24 cellular contexts compared by ENCODE assay signal in genomic region chr10:98172495-98172894, GRCh38. TPM values are rescaled to one million over a fixed set of nuclear protein-coding genes. Genes with fewer than 3 reads are reported as not detected.
DNase-seq lines count a peak whose midpoint lies in the region; ATAC-seq, FAIRE-seq and TF ChIP-seq lines count a peak whose summit lies in the region.
"Had no signal": no experiment of that assay in that cellular context is flagged by ENCODE, and none has a peak within 500 bp of the region (broad histone marks: within the 10 kb centered on the region; RNA-seq: fewer than 3 reads in every experiment).

No MANE protein-coding gene starts in this region.

- DNase-seq in GM23248: peak; percentile 19
- peak; percentile 84 for DNase-seq in NCI-H82 (lab: John Stamatoyannopoulos, UW)
- DNase-seq in H1 (ENCODE audit: low read depth in 1 of 2, low spot score in 2 of 2): no peak
- no peak for DNase-seq in neural progenitor cell (ENCODE audit: low spot score)
- no peak for DNase-seq in activated CD4-positive, alpha-beta T cell treated with anti-CD3 and anti-CD28 coated beads for 48 hours
- no peak for DNase-seq in adrenal gland
- no peak for DNase-seq in RKO (ENCODE audit: low spot score)
- DNase-seq: activated CD8-positive, alpha-beta memory T cell treated with anti-CD3 and anti-CD28 coated beads for 24 hours; activated gamma-delta T cell; activated T-cell treated with anti-CD3 and anti-CD28 coated beads, Interleukin-2, amount 50 U/mL, for 1 hour; CD4-positive, CD25-positive, alpha-beta regulatory T cell; central memory CD4-positive, alpha-beta T cell; EL; kidney glomerular epithelial cell; natural killer cell; NCI-H510A; ovary; right lobe of liver; stimulated activated CD4-positive, alpha-beta T cell treated with anti-CD3 and anti-CD28 coated beads, Interleukin-15, amount 100 ng/mL, for 24 hours; T-helper 1 cell had no signal

- peak overlapping the region; percentile 23; the same call in 1 of the 2 replicates for H2BK20ac ChIP-seq in H1 (ENCODE audit: low read length)

- H3K27me3 ChIP-seq in GM23248 (replicated peaks; ENCODE audit: insufficient read depth) (no peaks in the 10 kb centered on the region), H1 (replicated peaks in 1 of 4; ENCODE audit: control insufficient read depth in 3 of 4, extremely low read depth in 1 of 4, insufficient read depth in 3 of 4, low read length in 3 of 4) (no peaks in the 10 kb centered on the region), neural progenitor cell (no peaks in the 10 kb centered on the region), adrenal gland (no peaks in the 10 kb centered on the region)
- H3K27me3 ChIP-seq: dorsolateral prefrontal cortex, ovary, right lobe of liver, SJSA1 had no signal

- H3F3A ChIP-seq in GM23248 (ENCODE audit: insufficient read depth): peaks cover 30% of the 10 kb centered on the region
- no peaks in the 10 kb centered on the region for H3F3A ChIP-seq in neural progenitor cell (ENCODE audit: low read depth)

- in situ Hi-C loops in GM23248 (cut with MboI): no loop called here

- H3K56ac ChIP-seq in H1 (replicated peaks; ENCODE audit: insufficient read length, low read depth, low read length): no peak overlapping the region

- H3K4ac ChIP-seq in H1 (replicated peaks; ENCODE audit: insufficient read length, low read depth, low read length): no peak overlapping the region

- no peak for TF ChIP-seq RAD21 in H1 (IDR thresholded peaks at IDR 0.05 in 1 of 2, conservative IDR thresholded peaks at IDR 0.05 in 1 of 2; ENCODE audit: low read depth in 2 of 2, low read length in 2 of 2)

- no peak overlapping the region for H3K27ac Mint-ChIP-seq in neural progenitor cell
- no peak overlapping the region for H3K27ac Mint-ChIP-seq in stimulated activated memory B cell treated with anti-CD40 and anti-IgM and Interleukin-4, amounts not matched to agents 10 μg/mL and 1 μg/mL and 100 μg/mL, for 72 hours

- no peaks in the 10 kb centered on the region for H3K9me2 ChIP-seq in GM23248 (ENCODE audit: insufficient read depth)

- H3K4me1 Mint-ChIP-seq in neural progenitor cell: peaks cover 16% of the 10 kb centered on the region
- peaks cover 35% of the 10 kb centered on the region for H3K4me1 Mint-ChIP-seq in stimulated activated memory B cell treated with anti-CD40 and anti-IgM and Interleukin-4, amounts not matched to agents 10 μg/mL and 1 μg/mL and 100 μg/mL, for 72 hours

- H3K36me3 Mint-ChIP-seq in neural progenitor cell: peaks cover 32% of the 10 kb centered on the region
- peaks cover 55% of the 10 kb centered on the region for H3K36me3 Mint-ChIP-seq in stimulated activated memory B cell treated with anti-CD40 and anti-IgM and Interleukin-4, amounts not matched to agents 10 μg/mL and 1 μg/mL and 100 μg/mL, for 72 hours
- H3K36me3 Mint-ChIP-seq: natural killer cell had no signal

- H4K91ac ChIP-seq in H1 (replicated peaks; ENCODE audit: insufficient read length, low read length): no peak overlapping the region

- H3K23me2 ChIP-seq in H1 (ENCODE audit: low read depth, low read length): no peaks in the 10 kb centered on the region

- no peak overlapping the region for H2BK5ac ChIP-seq in H1 (ENCODE audit: low read depth, low read length)

- CTCF ChIA-PET in H1 (lab: Charles Lee; ENCODE audit: partially characterized antibody): interaction anchor here (0.6 to 7.8 kb wide), 12 partner anchors 10 to 156 kb away, joined by 3 to 68 read pairs (median 4); no protein-coding TSS in a partner anchor

- H2AFZ ChIP-seq in GM23248 (no peak overlapping the region), H1 (ENCODE audit: low read length) (no peak overlapping the region), neural progenitor cell (replicated peaks) (no peak overlapping the region)

- TF ChIP-seq CTCF in H1 (IDR thresholded peaks at IDR 0.05; ENCODE audit: control extremely low read depth in 1 of 3, insufficient read depth in 1 of 3, low read depth in 1 of 3, low read length in 3 of 3) (no peak), neural progenitor cell (IDR thresholded peaks at IDR 0.05) (no peak), adrenal gland (IDR thresholded peaks at IDR 0.05) (no peak)

- H3K4me1 ChIP-seq in GM23248 (ENCODE audit: insufficient read depth): peaks cover 13% of the 10 kb centered on the region
- peaks cover 6 to 14% (median 12%) of the 10 kb centered on the region in 4 experiments for H3K4me1 ChIP-seq in H1 (replicated peaks in 1 of 4; ENCODE audit: control insufficient read depth in 3 of 4, insufficient read depth in 4 of 4, low read length in 3 of 4)
- H3K4me1 ChIP-seq in neural progenitor cell: peaks cover 17% of the 10 kb centered on the region
- H3K4me1 ChIP-seq in adrenal gland (replicated peaks in 1 of 2): no peaks in the 10 kb centered on the region
- H3K4me1 ChIP-seq: SJSA1 had no signal

- peaks cover 2% of the 10 kb centered on the region for H3K27me3 Mint-ChIP-seq in neural progenitor cell (ENCODE audit: insufficient read depth, low read depth)
- H3K27me3 Mint-ChIP-seq in stimulated activated memory B cell treated with anti-CD40 and anti-IgM and Interleukin-4, amounts not matched to agents 10 μg/mL and 1 μg/mL and 100 μg/mL, for 72 hours: no peaks in the 10 kb centered on the region
- H3K27me3 Mint-ChIP-seq: CD4-positive, CD25-positive, alpha-beta regulatory T cell had no signal

- POLR2A ChIA-PET in H1 (lab: Charles Lee; ENCODE audit: partially characterized antibody): interaction anchor here (1.6 kb wide), 1 partner anchor 24 kb away, joined by 3 read pairs; no protein-coding TSS in a partner anchor

- no peak overlapping the region for H3K4me3 Mint-ChIP-seq in neural progenitor cell
- H3K4me3 Mint-ChIP-seq in stimulated activated memory B cell treated with anti-CD40 and anti-IgM and Interleukin-4, amounts not matched to agents 10 μg/mL and 1 μg/mL and 100 μg/mL, for 72 hours: no peak overlapping the region
- H3K4me3 Mint-ChIP-seq: CD4-positive, CD25-positive, alpha-beta regulatory T cell; natural killer cell had no signal

- H2BK120ac ChIP-seq in H1 (replicated peaks; ENCODE audit: low read depth, low read length): no peak overlapping the region

- no peak overlapping the region for H4K8ac ChIP-seq in H1 (ENCODE audit: extremely low read depth, insufficient read depth, low read length)

- peak overlapping the region; percentile 47 for H3K4me2 ChIP-seq in GM23248 (ENCODE audit: unreplicated experiment)
- no peak overlapping the region; a peak in 1 of 4 replicates for H3K4me2 ChIP-seq in H1 (ENCODE audit: insufficient read depth in 1 of 2, low read depth in 2 of 2, low read length in 2 of 2)
- peak overlapping the region; percentile 53 for H3K4me2 ChIP-seq in neural progenitor cell

- H3K23ac ChIP-seq in H1 (ENCODE audit: insufficient read length): no peak overlapping the region

- no peaks in the 10 kb centered on the region for H3K9me3 ChIP-seq in GM23248 (ENCODE audit: low read depth)
- no peaks in the 10 kb centered on the region for H3K9me3 ChIP-seq in H1 (ENCODE audit: insufficient read depth in 2 of 2, low read depth in 1 of 2, low read length in 1 of 2)
- H3K9me3 ChIP-seq in neural progenitor cell (ENCODE audit: low read depth): no peaks in the 10 kb centered on the region
- H3K9me3 ChIP-seq in adrenal gland (replicated peaks in 1 of 3): no peaks in the 10 kb centered on the region
- H3K9me3 ChIP-seq: ovary, right lobe of liver, SJSA1 had no signal

- no peaks in the 10 kb centered on the region; the same call in 1 of the 2 replicates for H3K79me1 ChIP-seq in H1 (ENCODE audit: low read depth, low read length)

- H3K27ac ChIP-seq in GM23248 (peak overlapping the region; percentile 5; the same call in 1 of the 2 replicates), H1 (ENCODE audit: low read depth, low read length) (no peak overlapping the region), neural progenitor cell (no peak overlapping the region), adrenal gland (no peak overlapping the region)
- H3K27ac ChIP-seq: dorsolateral prefrontal cortex, ovary, right lobe of liver, SJSA1 had no signal

- no peak overlapping the region for H4K5ac ChIP-seq in H1 (ENCODE audit: insufficient read length, low read depth, low read length)

- TF ChIP-seq EP300 in H1 (IDR thresholded peaks at IDR 0.05; ENCODE audit: borderline replicate concordance in 1 of 2, low read depth in 2 of 2, low read length in 2 of 2): no peak

- H2BK15ac ChIP-seq in H1 (ENCODE audit: low read length): no peak overlapping the region

- FAIRE-seq in H1 (lab: Jason Lieb, UNC): no peak
- FAIRE-seq: TTC549 had no signal

- WGBS in GM23248 (ENCODE audit: low coverage in 1 of 2, low lambda C conversion rate in 2 of 2, missing lambda C conversion rate in 2 of 2), 2 experiments: 74 to 77% methylated on average over 5 of the region's 5 CpGs
- WGBS in H1 (ENCODE audit: extremely low coverage in 1 of 2, insufficient coverage in 1 of 2, insufficient read length in 1 of 2, insufficient replicate concordance in 2 of 2, low coverage in 1 of 2, low lambda C conversion rate in 2 of 2, missing lambda C conversion rate in 1 of 2), 2 experiments: 94% methylated on average over 5 of the region's 5 CpGs; no CpG with 5 or more reads in 1 of the 2 experiments
- WGBS in adrenal gland, 4 donors: 79 to 90% (median 83%) methylated on average over 5 of the region's 5 CpGs

- H4K20me1 ChIP-seq in GM23248 (ENCODE audit: insufficient read depth) (0 out of 2 replicates have a peak, but pooled peaks cover 4% of the 10 kb centered on the region), H1 (replicated peaks in 1 of 2; ENCODE audit: control insufficient read depth in 1 of 2, insufficient read depth in 2 of 2, low read length in 2 of 2) (peaks cover 0 to 2% of the 10 kb centered on the region in 2 experiments), neural progenitor cell (ENCODE audit: low read depth) (peaks cover 34% of the 10 kb centered on the region)

- TF ChIP-seq POLR2A in H1 (IDR thresholded peaks at IDR 0.05; ENCODE audit: control extremely low read depth in 1 of 2, low read depth in 2 of 2, low read length in 2 of 2): no peak
- no peak for TF ChIP-seq POLR2A in adrenal gland (IDR thresholded peaks at IDR 0.05)

- no peak for ATAC-seq in stimulated activated memory B cell treated with anti-CD40 and anti-IgM and Interleukin-4, amounts not matched to agents 10 μg/mL and 1 μg/mL and 100 μg/mL, for 72 hours
- ATAC-seq: right lobe of liver had no signal

- no peak overlapping the region for H2BK12ac ChIP-seq in H1 (ENCODE audit: low read depth, low read length)

- peaks cover 10% of the 10 kb centered on the region for H3K9me3 Mint-ChIP-seq in neural progenitor cell
- H3K9me3 Mint-ChIP-seq in stimulated activated memory B cell treated with anti-CD40 and anti-IgM and Interleukin-4, amounts not matched to agents 10 μg/mL and 1 μg/mL and 100 μg/mL, for 72 hours: no peaks in the 10 kb centered on the region
- H3K9me3 Mint-ChIP-seq: natural killer cell had no signal

- H3K36me3 ChIP-seq in GM23248 (ENCODE audit: low read depth) (peaks cover 3% of the 10 kb centered on the region; the same call in 1 of the 2 replicates), H1 (ENCODE audit: control insufficient read depth in 2 of 4, insufficient read depth in 4 of 4, low read length in 3 of 4) (no peaks in the 10 kb centered on the region), neural progenitor cell (peaks cover 8% of the 10 kb centered on the region), adrenal gland (replicated peaks in 1 of 2) (no peaks in the 10 kb centered on the region)
- H3K36me3 ChIP-seq: ovary had no signal

- H3K4me3 ChIP-seq in GM23248 (peak overlapping the region; percentile 23; the same call in 1 of the 2 replicates), H1 (ENCODE audit: extremely low read depth in 1 of 4, insufficient read depth in 2 of 4, low read depth in 3 of 4, low read length in 4 of 4) (no peak overlapping the region), neural progenitor cell (no peak overlapping the region), adrenal gland (no peak overlapping the region)
- H3K4me3 ChIP-seq: dorsolateral prefrontal cortex, ovary, right lobe of liver, SJSA1 had no signal

- no peak overlapping the region for H2AK5ac ChIP-seq in H1 (ENCODE audit: low read depth, low read length)

- H3K18ac ChIP-seq in H1 (ENCODE audit: extremely low read depth, low read length): no peak overlapping the region

- intact Hi-C loops in adrenal gland (cut with DNase I): loop anchor here (5.0 to 10.0 kb wide), 2 partner anchors 140 to 142 kb away; no protein-coding TSS in a partner anchor

- no peak overlapping the region for H3K14ac ChIP-seq in H1 (ENCODE audit: insufficient read length)

- peaks cover 74% of the 10 kb centered on the region for H3K79me2 ChIP-seq in GM23248 (ENCODE audit: insufficient read depth)
- H3K79me2 ChIP-seq in H1 (ENCODE audit: control insufficient read depth in 1 of 2, insufficient read depth in 2 of 2, low read length in 2 of 2): peaks cover 0 to 2% of the 10 kb centered on the region in 2 experiments; a peak in 2 of 4 replicates
- H3K79me2 ChIP-seq in neural progenitor cell (ENCODE audit: low read depth): peaks cover 18% of the 10 kb centered on the region

- H3K9ac ChIP-seq in GM23248 (no peak overlapping the region), H1 (replicated peaks in 1 of 4; ENCODE audit: extremely low read depth in 1 of 4, low read depth in 3 of 4, low read length in 3 of 4) (no peak overlapping the region; a peak in 1 of 7 replicates), neural progenitor cell (no peak overlapping the region)

RNA-seq across cellular contexts. Expression of gene R3HCC1L, which starts 38.0 kb away (rescaled TPM):
- 10.2 and 12.8 TPM in 2 replicates for total RNA-seq in GM23248 (2014; rRNA removed; shearing (Covaris generic))
- polyA plus RNA-seq in GM23248 (2016; fragmentation: Nextera tagmentation; extraction: Ambion mirVana) (8.2 and 8.3 TPM in 2 replicates), H1 (2011; rRNA removed) (4.6 and 6.9 TPM in 2 replicates), adrenal gland (10 to 100 TPM in 1 of 3 donors, 1 to 10 TPM in 2; 6.7 to 14.7 (median 7.2) TPM)
- total RNA-seq in H1 (2021; fragmentation: NEBNext Ultra II Directional; extraction: Animal tissue kit (Norgen Biotek cat#: 25700)): 13.9 and 16.6 TPM in 2 replicates
- polyA plus RNA-seq in H1 (2011; cell fraction: cytosol; rRNA removed): 10.4 TPM
- 4.4 TPM for polyA plus RNA-seq in H1 (2011; cell fraction: nucleus; rRNA removed)
- polyA plus RNA-seq in H1 (2012, experiment 1 of 2): 13.7 to 15.7 TPM (median 14.7 TPM) in 4 replicates
- polyA plus RNA-seq in H1 (2012, experiment 2 of 2): 0.66 TPM
- 12.1 TPM for polyA plus RNA-seq in H1 (2013, experiment 1 of 2)
- polyA plus RNA-seq in H1 (2013, experiment 2 of 2): 11.9 TPM
- 18.1 and 24.4 TPM in 2 replicates for polyA minus RNA-seq in H1 (2011; rRNA and poly(A)+ RNA removed)
- polyA minus RNA-seq in H1 (2011; cell fraction: cytosol; rRNA and poly(A)+ RNA removed): 11.7 TPM
- polyA minus RNA-seq in H1 (2011; cell fraction: nucleus; rRNA and poly(A)+ RNA removed): 24.7 TPM
- total RNA-seq in neural progenitor cell (ENCODE audit: low replicate concordance) (21.7 and 26.8 TPM in 2 replicates), adrenal gland (10 to 100 TPM in 5 of 8 donors, 1 to 10 TPM in 3; 6.5 to 11.3 (median 10.1) TPM)

Comparison
In these comparisons a context has a peak if more than half of its experiments do, and no peak if none do; other contexts are left out.
1. DNase-seq: peak in GM23248 (single experiment) and NCI-H82 (single experiment); none in H1 (0 of 2), neural progenitor cell (single experiment), activated CD4-positive, alpha-beta T cell treated with anti-CD3 and anti-CD28 coated beads for 48 hours (single experiment), adrenal gland (0 of 7) and RKO (single experiment).
2. H3K4me2 ChIP-seq: peak in GM23248 (single experiment) and neural progenitor cell (single experiment); none in H1 (0 of 2).